9 cellular contexts compared by ENCODE assay signal in the genomic region with DNA sequence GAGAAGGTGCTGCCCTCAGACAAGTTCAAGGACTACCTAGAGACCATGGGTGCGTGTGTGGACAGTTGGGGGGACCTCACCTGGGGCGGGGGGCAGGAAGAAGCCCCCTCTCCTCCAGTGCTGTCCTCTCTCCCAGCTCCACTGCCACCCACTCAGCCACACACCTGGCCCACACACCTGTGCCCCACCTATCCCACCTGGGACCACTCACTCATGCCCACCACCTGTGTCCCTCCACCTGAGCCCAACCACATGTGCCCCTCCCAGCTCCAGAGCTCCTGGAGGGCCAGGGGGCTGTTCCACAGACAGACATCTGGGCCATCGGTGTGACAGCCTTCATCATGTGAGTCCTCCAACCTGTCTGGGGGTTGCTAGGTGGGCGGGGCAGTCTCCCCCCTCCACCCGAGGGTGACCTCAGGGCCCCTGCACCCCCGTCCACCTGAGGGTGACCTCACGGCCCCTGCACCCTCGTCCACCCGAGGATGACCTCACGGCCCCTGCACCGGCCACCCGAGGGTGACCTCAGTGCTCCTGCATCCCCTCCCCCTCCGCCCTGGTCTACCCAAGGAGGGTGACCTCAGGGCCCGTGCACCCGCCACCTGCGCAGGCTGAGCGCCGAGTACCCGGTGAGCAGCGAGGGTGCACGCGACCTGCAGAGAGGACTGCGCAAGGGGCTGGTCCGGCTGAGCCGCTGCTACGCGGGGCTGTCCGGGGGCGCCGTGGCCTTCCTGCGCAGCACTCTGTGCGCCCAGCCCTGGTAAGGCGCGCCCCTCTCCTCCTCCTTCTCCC. TPM values are rescaled to one million over a fixed set of nuclear protein-coding genes. Genes with fewer than 3 reads are reported as not detected.
DNase-seq lines count a peak whose midpoint lies in the region; TF ChIP-seq lines count a peak whose summit lies in the region.
"Had no signal": no experiment of that assay in that cellular context is flagged by ENCODE, and none has a peak within 500 bp of the region (broad histone marks: within the 10 kb centered on the region; RNA-seq: fewer than 3 reads in every experiment).

No MANE protein-coding gene starts in this region.

- no peaks in the 10 kb centered on the region for H3K36me3 Mint-ChIP-seq in activated naive CD4-positive, alpha-beta T cell treated with anti-CD3 and anti-CD28 coated beads, Interleukin-2, amount 10 ng/mL, durations not matched to agents 7 days and 5 days
- H3K36me3 Mint-ChIP-seq: IgD-negative memory B cell had no signal

- H3K36me3 ChIP-seq in hepatocyte (replicated peaks; ENCODE audit: insufficient read depth, low read depth) (no peaks in the 10 kb centered on the region), smooth muscle cell (ENCODE audit: low read depth) (no peaks in the 10 kb centered on the region)

- H3F3A ChIP-seq in smooth muscle cell (ENCODE audit: low read depth): no peaks in the 10 kb centered on the region

- no peak overlapping the region for H3K27ac Mint-ChIP-seq in activated naive CD4-positive, alpha-beta T cell treated with anti-CD3 and anti-CD28 coated beads, Interleukin-2, amount 10 ng/mL, durations not matched to agents 7 days and 5 days

- H3K27me3 Mint-ChIP-seq in activated naive CD4-positive, alpha-beta T cell treated with anti-CD3 and anti-CD28 coated beads, Interleukin-2, amount 10 ng/mL, durations not matched to agents 7 days and 5 days: peaks cover 34% of the 10 kb centered on the region

- DNase-seq in DMS 273 (lab: John Stamatoyannopoulos, UW; ENCODE audit: unreplicated experiment) (peak; percentile 78), DMS 273 treated with DMSO at 0.1 percent for 48 hours (lab: John Stamatoyannopoulos, UW) (no peak), hepatocyte (ENCODE audit: low spot score) (no peak), smooth muscle cell (lab: John Stamatoyannopoulos, UW; ENCODE audit: unreplicated experiment) (no peak), NCI-H1092 (lab: John Stamatoyannopoulos, UW) (no peak), NCI-H187 (lab: John Stamatoyannopoulos, UW) (no peak), pons (ENCODE audit: low spot score) (no peak)
- DNase-seq in activated naive CD4-positive, alpha-beta T cell treated with anti-CD3 and anti-CD28 coated beads, Interleukin-2, amount 10 ng/mL, durations not matched to agents 7 days and 5 days: no peak

- H4K20me1 ChIP-seq in hepatocyte (ENCODE audit: insufficient read depth, poor library complexity, severe bottlenecking) (no peaks in the 10 kb centered on the region), smooth muscle cell (ENCODE audit: low read depth) (no peaks in the 10 kb centered on the region)

- H3K9me3 ChIP-seq in hepatocyte (ENCODE audit: low read depth): no peaks in the 10 kb centered on the region
- no peaks in the 10 kb centered on the region for H3K9me3 ChIP-seq in smooth muscle cell (replicated peaks; ENCODE audit: low read depth)

- H3K4me1 Mint-ChIP-seq in activated naive CD4-positive, alpha-beta T cell treated with anti-CD3 and anti-CD28 coated beads, Interleukin-2, amount 10 ng/mL, durations not matched to agents 7 days and 5 days: peaks cover 13% of the 10 kb centered on the region

- H3K9me2 ChIP-seq in hepatocyte (replicated peaks; ENCODE audit: insufficient read depth): no peaks in the 10 kb centered on the region

- peaks cover 6% of the 10 kb centered on the region for H3K4me1 ChIP-seq in hepatocyte (ENCODE audit: insufficient read depth)
- H3K4me1 ChIP-seq in smooth muscle cell (ENCODE audit: low read depth): no peaks in the 10 kb centered on the region

- H3K9ac ChIP-seq in smooth muscle cell (ENCODE audit: low read depth): no peak overlapping the region

- no peaks in the 10 kb centered on the region for H3K27me3 ChIP-seq in hepatocyte
- peaks cover 21% of the 10 kb centered on the region for H3K27me3 ChIP-seq in smooth muscle cell (ENCODE audit: low read depth)

- peak overlapping the region; percentile 97 for H3K4me2 ChIP-seq in hepatocyte
- peak overlapping the region; percentile 97 for H3K4me2 ChIP-seq in smooth muscle cell

- no peaks in the 10 kb centered on the region for H3K9me3 Mint-ChIP-seq in activated naive CD4-positive, alpha-beta T cell treated with anti-CD3 and anti-CD28 coated beads, Interleukin-2, amount 10 ng/mL, durations not matched to agents 7 days and 5 days

- H2AFZ ChIP-seq in hepatocyte (no peak overlapping the region), smooth muscle cell (ENCODE audit: low read depth) (no peak overlapping the region)

- no peak overlapping the region for H3K4me3 ChIP-seq in hepatocyte
- peak overlapping the region; percentile 70 for H3K4me3 ChIP-seq in smooth muscle cell

- H3K27ac ChIP-seq in hepatocyte (no peak overlapping the region), smooth muscle cell (ENCODE audit: low read depth) (no peak overlapping the region)

- no peaks in the 10 kb centered on the region for H3K79me2 ChIP-seq in hepatocyte
- H3K79me2 ChIP-seq in smooth muscle cell (ENCODE audit: low read depth): no peaks in the 10 kb centered on the region

- TF ChIP-seq CTCF in hepatocyte (IDR thresholded peaks at IDR 0.05; ENCODE audit: poor library complexity) (no peak), smooth muscle cell (IDR thresholded peaks at IDR 0.05; ENCODE audit: borderline replicate concordance, insufficient read depth, poor library complexity, severe bottlenecking) (no peak)

- CTCF ChIA-PET in activated naive CD4-positive, alpha-beta T cell treated with anti-CD3 and anti-CD28 coated beads, Interleukin-2, amount 10 ng/mL, durations not matched to agents 7 days and 5 days (lab: Charles Lee): interaction anchor here (1.1 kb wide), 1 partner anchor 131 kb away, joined by 3 read pairs; no protein-coding TSS in a partner anchor

- H3K4me3 Mint-ChIP-seq in activated naive CD4-positive, alpha-beta T cell treated with anti-CD3 and anti-CD28 coated beads, Interleukin-2, amount 10 ng/mL, durations not matched to agents 7 days and 5 days: peak overlapping the region; percentile 28

- 24% methylated on average over 20 of the region's 34 CpGs for WGBS in hepatocyte (ENCODE audit: low lambda C conversion rate, missing lambda C conversion rate)
- 23% methylated on average over 18 of the region's 34 CpGs for whole genome bisulfite sequencing in smooth muscle cell (ENCODE audit: low lambda C conversion rate)

RNA-seq across cellular contexts. Expression of gene TRIM11, which starts 28.8 kb away (rescaled TPM):
- 10.4 and 13.8 TPM in 2 replicates for total RNA-seq in hepatocyte
- 10.4 and 14.5 TPM in 2 replicates for polyA plus RNA-seq in hepatocyte
- total RNA-seq in smooth muscle cell: 7.8 and 14.6 TPM in 2 replicates
- polyA plus RNA-seq in smooth muscle cell: 11.5 and 14.0 TPM in 2 replicates

RNA-seq across cellular contexts. Expression of gene TRIM17, which starts 38.8 kb away (rescaled TPM):
- total RNA-seq in hepatocyte (2.1 and 2.4 TPM in 2 replicates), smooth muscle cell (1.4 and 1.6 TPM in 2 replicates)
- polyA plus RNA-seq in hepatocyte (5.7 and 7.3 TPM in 2 replicates), smooth muscle cell (1.5 and 4.4 TPM in 2 replicates)
- polyA plus RNA-seq: IgD-negative memory B cell had no signal
